In the genomic region with DNA sequence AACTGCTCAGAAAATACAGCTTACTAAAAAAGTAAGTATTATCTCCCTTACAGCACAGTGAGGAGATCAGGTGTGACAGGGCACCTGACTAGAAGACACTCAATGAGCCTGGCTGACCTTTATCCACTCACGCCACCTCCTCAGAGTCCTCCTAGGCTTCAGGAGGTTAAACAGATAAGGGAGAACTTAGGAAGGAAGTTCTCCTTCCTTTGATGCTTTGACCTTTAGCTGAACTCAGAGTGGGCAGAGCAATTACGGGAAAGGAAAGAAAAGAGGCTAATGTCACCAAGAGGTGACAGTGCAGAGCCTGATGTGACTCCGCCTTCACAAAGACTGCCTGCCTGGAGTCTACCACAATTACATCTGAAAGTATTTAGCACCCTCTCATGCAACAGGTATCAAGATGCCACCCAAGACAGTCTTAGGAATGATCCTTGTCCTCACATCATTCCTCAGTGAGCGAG, we compare ENCODE assay signal across 9 cellular contexts. TPM values are rescaled to one million over a fixed set of nuclear protein-coding genes. Genes with fewer than 3 reads are reported as not detected.
DNase-seq lines count a peak whose midpoint lies in the region; ATAC-seq, FAIRE-seq and TF ChIP-seq lines count a peak whose summit lies in the region.
"Had no signal": no experiment of that assay in that cellular context is flagged by ENCODE, and none has a peak within 500 bp of the region (broad histone marks: within the 10 kb centered on the region; RNA-seq: fewer than 3 reads in every experiment).

No MANE protein-coding gene starts in this region.

- H3K9me3 ChIP-seq in right atrium auricular region (no peaks in the 10 kb centered on the region), astrocyte (ENCODE audit: insufficient read depth, low read depth, low read length) (no peaks in the 10 kb centered on the region), upper lobe of right lung (no peaks in the 10 kb centered on the region), BE2C (no peaks in the 10 kb centered on the region)

- no peaks in the 10 kb centered on the region for H3K36me3 ChIP-seq in right atrium auricular region
- no peaks in the 10 kb centered on the region for H3K36me3 ChIP-seq in astrocyte (ENCODE audit: insufficient read depth, low read length)
- H3K36me3 ChIP-seq in upper lobe of right lung: no peaks in the 10 kb centered on the region
- H3K36me3 ChIP-seq in BE2C: peaks cover 11% of the 10 kb centered on the region

- DNase-seq in Right ventricle myocardium superior: no peak
- DNase-seq in right atrium auricular region (ENCODE audit: low spot score): no peak
- DNase-seq in astrocyte (ENCODE audit: low read depth): no peak
- DNase-seq in upper lobe of right lung: no peak
- no peak for DNase-seq in SHP77 (lab: John Stamatoyannopoulos, UW)
- DNase-seq in BE2C: no peak
- no peak for DNase-seq in midbrain (lab: John Stamatoyannopoulos, UW)

- no peaks in the 10 kb centered on the region for H3K79me2 ChIP-seq in astrocyte (ENCODE audit: insufficient read depth, low read length)

- FAIRE-seq in astrocyte (lab: Jason Lieb, UNC): peak; percentile 20

- intact Hi-C loops in Right ventricle myocardium superior (cut with DNase I): no loop called here
- intact Hi-C loops in upper lobe of right lung (cut with DNase I): no loop called here

- TF ChIP-seq CTCF in right atrium auricular region (IDR thresholded peaks at IDR 0.05) (no peak), astrocyte (IDR thresholded peaks at IDR 0.05; ENCODE audit: insufficient read depth, low read depth, low read length) (no peak), upper lobe of right lung (IDR thresholded peaks at IDR 0.05) (no peak), BE2C (IDR thresholded peaks at IDR 0.05; ENCODE audit: low read depth, low read length) (no peak)

- ATAC-seq in Right ventricle myocardium superior (ENCODE audit: poor library complexity) (peak; percentile 38), HG03442 (IDR thresholded peaks at IDR 0.05; ENCODE audit: unreplicated experiment) (peak; percentile 48), upper lobe of right lung (peak; percentile 78)

- no peaks in the 10 kb centered on the region for H3K9me3 Mint-ChIP-seq in astrocyte (ENCODE audit: unreplicated experiment)

- H4K20me1 ChIP-seq in astrocyte (ENCODE audit: insufficient read depth, low read length): no peaks in the 10 kb centered on the region

- H3K4me1 ChIP-seq in right atrium auricular region (peaks cover 0 to 29% of the 10 kb centered on the region in 2 donors), astrocyte (ENCODE audit: insufficient read depth, low read length) (peaks cover 6% of the 10 kb centered on the region), upper lobe of right lung (peaks cover 36% of the 10 kb centered on the region), BE2C (peaks cover 32% of the 10 kb centered on the region)

- no peak overlapping the region for H3K27ac ChIP-seq in right atrium auricular region
- H3K27ac ChIP-seq in astrocyte (ENCODE audit: low read depth, low read length): no peak overlapping the region
- no peak overlapping the region for H3K27ac ChIP-seq in upper lobe of right lung
- H3K27ac ChIP-seq: SK-N-MC had no signal

- no peaks in the 10 kb centered on the region for H3K27me3 Mint-ChIP-seq in astrocyte (ENCODE audit: low read depth, unreplicated experiment)

- no peak overlapping the region for H3K9ac ChIP-seq in astrocyte (ENCODE audit: low read length)

- H3K4me2 ChIP-seq in astrocyte (ENCODE audit: low read length): no peak overlapping the region

- no peak overlapping the region for H2AFZ ChIP-seq in astrocyte (ENCODE audit: low read depth, low read length)

- H3K27me3 ChIP-seq in right atrium auricular region (no peaks in the 10 kb centered on the region), astrocyte (ENCODE audit: insufficient read depth, low read length) (no peaks in the 10 kb centered on the region), upper lobe of right lung (no peaks in the 10 kb centered on the region), BE2C (no peaks in the 10 kb centered on the region)

- H3K4me1 Mint-ChIP-seq in astrocyte (ENCODE audit: low read depth, unreplicated experiment): peaks cover 18% of the 10 kb centered on the region

- H3K4me3 ChIP-seq in right atrium auricular region (no peak overlapping the region), astrocyte (ENCODE audit: insufficient read depth, low read depth, low read length) (no peak overlapping the region), upper lobe of right lung (no peak overlapping the region), BE2C (ENCODE audit: low read depth, low read length) (no peak overlapping the region)
- H3K4me3 ChIP-seq: SK-N-MC had no signal

- H3K36me3 Mint-ChIP-seq in astrocyte (ENCODE audit: low read depth, unreplicated experiment): no peaks in the 10 kb centered on the region

- no peak overlapping the region for H3K27ac Mint-ChIP-seq in astrocyte (ENCODE audit: unreplicated experiment)

- H3K4me3 Mint-ChIP-seq in astrocyte (ENCODE audit: unreplicated experiment): no peak overlapping the region

RNA-seq across cellular contexts. Expression of gene MAN1A1, which starts 36.7 kb away (rescaled TPM):
- total RNA-seq in Right ventricle myocardium superior (17.2 TPM), right atrium auricular region (10 to 100 TPM; 24.8 to 35.8 TPM), astrocyte (11.7 and 13.2 TPM in 2 replicates), upper lobe of right lung (74.0 TPM)
- 45.3 TPM for polyA plus RNA-seq in BE2C (2012; ENCODE audit: insufficient read depth, insufficient read length, low read depth)
